22 cellular contexts compared by ENCODE assay signal in genomic region chr13:67932991-67933390, GRCh38.
"Had no signal": no experiment of that assay in that cellular context is flagged by ENCODE, and none has a peak within 500 bp of the region (broad histone marks: within the 10 kb centered on the region; RNA-seq: fewer than 3 reads in every experiment).

No MANE protein-coding gene starts in this region.

- DNase-seq: activated CD4-positive, alpha-beta T cell treated with anti-CD3 and anti-CD28 coated beads, Interleukin-2, amount 10 ng/mL, durations not matched to agents 7 days and 5 days; activated CD4-positive, CD25-positive, alpha-beta regulatory T cell; activated CD8-positive, alpha-beta memory T cell treated with anti-CD3 and anti-CD28 coated beads, Interleukin-2, amount 50 U/mL, for 4 hours; activated CD8-positive, alpha-beta T cell treated with anti-CD3 and anti-CD28 coated beads for 36 hours; activated effector memory CD4-positive, alpha-beta T cell treated with Interleukin-2 at 50 U/mL for 16 hours; activated naive CD4-positive, alpha-beta T cell; activated T-cell treated with anti-CD3 and anti-CD28 coated beads, Interleukin-2, amount 50 U/mL, for 1 hour; aorta; caudate nucleus; colonic mucosa; MG63; MV-4-11; NCI-H1105; NCI-H1436; NCI-H1694 treated with DMSO at 0.1 percent for 48 hours; NCI-H2081; NCI-H2171; NCI-H2227 treated with DMSO at 0.1 percent for 48 hours; NCI-H446 treated with DMSO at 0.1 percent for 48 hours; SHP77; T-helper 17 cell; T-helper 9 cell had no signal

- ATAC-seq: activated CD8-positive, alpha-beta T cell treated with anti-CD3 and anti-CD28 coated beads for 36 hours; T-helper 17 cell had no signal
